ENCODE assay signal across 8 cellular contexts in the genomic region with DNA sequence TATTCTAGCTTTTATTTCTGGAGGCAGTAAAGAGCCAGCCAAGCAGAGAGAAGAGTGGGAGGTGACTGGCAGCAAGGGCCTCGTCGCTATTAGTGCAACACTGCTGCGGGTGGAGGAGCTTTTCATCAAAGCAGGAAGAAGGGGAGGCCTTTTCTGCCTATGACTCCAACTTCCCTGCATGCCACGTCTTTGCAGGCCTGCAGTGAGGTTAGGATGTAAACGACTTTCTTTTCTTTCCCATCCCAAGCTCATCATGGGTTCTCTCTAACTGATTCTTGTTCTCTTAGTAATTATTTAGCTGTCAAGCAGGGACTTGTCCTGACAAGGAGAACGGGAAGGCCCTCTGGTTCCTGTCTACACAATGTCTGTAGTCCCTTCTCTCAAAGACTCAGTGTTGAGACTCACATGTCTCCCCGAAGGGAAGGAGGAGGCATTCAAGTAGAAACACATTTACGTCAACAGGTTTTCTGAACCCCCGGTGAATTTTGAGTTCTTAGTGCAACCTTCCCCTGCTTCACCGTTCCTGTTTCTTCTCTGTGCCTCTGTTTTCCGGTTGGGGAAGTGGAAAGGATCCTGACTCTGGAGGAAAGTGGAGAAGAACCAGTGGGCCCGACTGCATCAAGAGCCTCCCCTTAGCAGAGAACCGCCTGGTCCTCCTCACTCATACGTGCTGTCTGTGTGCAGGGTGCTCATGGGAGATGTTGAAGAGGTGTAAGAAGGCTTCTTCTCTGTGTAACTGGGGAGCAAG. TPM values are rescaled to one million over a fixed set of nuclear protein-coding genes. Genes with fewer than 3 reads are reported as not detected.
A peak's percentile ranks its signal among the peaks of the same experiment; 100 is the strongest.
DNase-seq lines count a peak whose midpoint lies in the region; ATAC-seq and TF ChIP-seq lines count a peak whose summit lies in the region.

No MANE protein-coding gene starts in this region.

- no peaks in the 10 kb centered on the region for H3K27me3 ChIP-seq in esophagus muscularis mucosa

- intact Hi-C loops in esophagus muscularis mucosa (cut with DNase I) = no loop called here

- H3K4me3 Mint-ChIP-seq in neural crest cell = no peak overlapping the region

- TF ChIP-seq CTCF in esophagus muscularis mucosa (IDR thresholded peaks at IDR 0.05) (no peak), neural crest cell (conservative IDR thresholded peaks at IDR 0.05) (no peak)

- no peaks in the 10 kb centered on the region for H3K27me3 Mint-ChIP-seq in neural crest cell (ENCODE audit: low read depth)

- peaks cover 18% of the 10 kb centered on the region for H3K4me1 Mint-ChIP-seq in neural crest cell

- DNase-seq in SIG-M5 treated with dmso at 0.1 percent for 504 hours (lab: John Stamatoyannopoulos, UW; ENCODE audit: unreplicated experiment) = peak; percentile 46
- DNase-seq in SIG-M5 (lab: John Stamatoyannopoulos, UW) = no peak
- peak; percentile 62 for DNase-seq in NCI-H2227 (lab: John Stamatoyannopoulos, UW; ENCODE audit: unreplicated experiment)
- DNase-seq in activated T-cell treated with anti-CD3 and anti-CD28 coated beads for 1 hour (ENCODE audit: low read depth) = peak; percentile 41
- no peak for DNase-seq in esophagus muscularis mucosa (ENCODE audit: extremely low spot score)
- no peak for DNase-seq in neural crest cell (ENCODE audit: low read depth, low spot score)
- peak; percentile 69 for DNase-seq in stromal cell of bone marrow (ENCODE audit: low read depth)

- no peak for TF ChIP-seq EP300 in esophagus muscularis mucosa (IDR thresholded peaks at IDR 0.05)

- peak overlapping the region; percentile 70 for H3K27ac Mint-ChIP-seq in neural crest cell (ENCODE audit: unreplicated experiment)

- no peak for TF ChIP-seq POLR2A in esophagus muscularis mucosa (IDR thresholded peaks at IDR 0.05; ENCODE audit: low read depth)

- H3K27ac ChIP-seq in esophagus muscularis mucosa (replicated peaks in 1 of 4) = peak overlapping the region; percentile 26 to 65 (median 40)

- no peaks in the 10 kb centered on the region for H3K36me3 ChIP-seq in esophagus muscularis mucosa

- H3K9me3 Mint-ChIP-seq in neural crest cell = no peaks in the 10 kb centered on the region

- ATAC-seq in HG03025 (IDR thresholded peaks at IDR 0.05; ENCODE audit: low FRiP score, unreplicated experiment) = no peak

- peaks cover 20 to 27% (median 22%) of the 10 kb centered on the region in 4 donors for H3K4me1 ChIP-seq in esophagus muscularis mucosa

- H3K9me3 ChIP-seq in esophagus muscularis mucosa = no peaks in the 10 kb centered on the region

- no peak overlapping the region for H3K4me3 ChIP-seq in esophagus muscularis mucosa

- WGBS in esophagus muscularis mucosa = 34% methylated on average over 14 of the region's 14 CpGs

- H3K36me3 Mint-ChIP-seq in neural crest cell (ENCODE audit: low read depth) = no peaks in the 10 kb centered on the region

RNA-seq across cellular contexts. Expression of gene PACS1, which starts 56.9 kb away (rescaled TPM):
- total RNA-seq in esophagus muscularis mucosa = 10 to 100 TPM; 37.1 to 97.8 (median 54.3) TPM
- 47.9 and 54.3 TPM in 2 replicates for total RNA-seq in neural crest cell

Comparison
In these comparisons a context has a peak if more than half of its experiments do, and no peak if none do; other contexts are left out.
1. DNase-seq: peak in SIG-M5 treated with dmso at 0.1 percent for 504 hours (single experiment), NCI-H2227 (single experiment), activated T-cell treated with anti-CD3 and anti-CD28 coated beads for 1 hour (single experiment) and stromal cell of bone marrow (single experiment); none in SIG-M5 (single experiment), esophagus muscularis mucosa (single experiment) and neural crest cell (single experiment).